In the genomic region with DNA sequence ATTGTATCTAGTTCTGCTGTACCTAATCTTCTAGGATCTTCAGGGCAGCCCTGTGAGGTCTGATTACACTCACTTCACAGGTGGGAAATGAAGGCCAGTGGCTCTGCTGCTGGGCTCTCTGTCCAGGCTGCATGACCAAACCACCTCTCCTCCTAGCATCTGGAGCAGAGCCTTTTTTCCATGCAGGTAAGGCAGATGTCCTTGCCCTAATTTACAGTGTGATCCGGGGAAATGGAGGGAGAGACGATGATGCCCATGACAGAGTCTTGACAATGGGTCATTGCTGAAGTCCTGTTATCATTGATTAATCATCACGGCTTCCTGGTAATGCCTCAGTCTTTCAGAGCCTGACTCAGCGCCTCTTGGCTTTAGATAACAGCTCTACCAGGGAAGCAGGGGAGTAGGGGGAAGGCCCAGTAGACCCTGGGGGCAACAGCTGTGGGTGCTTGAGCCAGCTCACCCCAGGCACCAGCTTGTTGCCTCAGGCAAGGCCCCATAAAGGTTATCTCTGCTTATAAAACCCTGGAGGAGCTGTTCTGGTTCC, we compare ENCODE assay signal across 1 cellular context.
A peak's percentile ranks its signal among the peaks of the same experiment; 100 is the strongest.
TF ChIP-seq lines count a peak whose summit lies in the region.

No MANE protein-coding gene starts in this region.

TF ChIP-seq in K562, 482 proteins besides CTCF, POLR2A, EP300 and RAD21 (continued from another document and continues in another):
- TF ChIP-seq NEUROD1 (IDR thresholded peaks at IDR 0.05; ENCODE audit: borderline replicate concordance, low read depth, low read length, partially characterized antibody) = peak; percentile 44
- peak; percentile 66 for TF ChIP-seq CBFA2T2 (conservative IDR thresholded peaks at IDR 0.05)
- peak; percentile 66; the same call in 1 of the 2 replicates for TF ChIP-seq ZEB2 (IDR thresholded peaks at IDR 0.05)
- peak; percentile 68; the same call in 1 of the 2 replicates for TF ChIP-seq CTBP1 (IDR thresholded peaks at IDR 0.05; ENCODE audit: borderline replicate concordance)
- no peak for TF ChIP-seq PHB (CRISPR knock-in tag; IDR thresholded peaks at IDR 0.05)
- peak; percentile 55; the same call in 1 of the 2 replicates for TF ChIP-seq SMAD4 (CRISPR knock-in tag; conservative IDR thresholded peaks at IDR 0.05)
- TF ChIP-seq ZNF316 (IDR thresholded peaks at IDR 0.05) = peak; percentile 82
- TF ChIP-seq NR4A1 (CRISPR knock-in tag; IDR thresholded peaks at IDR 0.05) = no peak
- TF ChIP-seq NR4A1 (tag; IDR thresholded peaks at IDR 0.05) = peak; percentile 42; the same call in 1 of the 2 replicates
- TF ChIP-seq DACH1 (IDR thresholded peaks at IDR 0.05; ENCODE audit: partially characterized antibody) = peak; percentile 69
- TF ChIP-seq ERF (CRISPR knock-in tag; IDR thresholded peaks at IDR 0.05) = no peak
- TF ChIP-seq KAT2B (IDR thresholded peaks at IDR 0.05; ENCODE audit: low read depth, low read length) = no peak
- TF ChIP-seq ILK (tag; IDR thresholded peaks at IDR 0.05; ENCODE audit: borderline replicate concordance, low read depth) = no peak
- TF ChIP-seq TCF7L2 (IDR thresholded peaks at IDR 0.05; ENCODE audit: low read depth, low read length) = no peak
- TF ChIP-seq MECOM (CRISPR knock-in tag; IDR thresholded peaks at IDR 0.05) = no peak
- TF ChIP-seq CBFA2T3 (IDR thresholded peaks at IDR 0.05) = peak; percentile 79
- no peak for TF ChIP-seq RBM22 (IDR thresholded peaks at IDR 0.05; ENCODE audit: low read depth, low read length, poor library complexity, severe bottlenecking)
- TF ChIP-seq DMBX1 (CRISPR knock-in tag; IDR thresholded peaks at IDR 0.05; ENCODE audit: borderline replicate concordance) = peak; percentile 35; the same call in 1 of the 2 replicates
- no peak for TF ChIP-seq ZNF431 (CRISPR knock-in tag; IDR thresholded peaks at IDR 0.05)
- TF ChIP-seq, protein P1, sequence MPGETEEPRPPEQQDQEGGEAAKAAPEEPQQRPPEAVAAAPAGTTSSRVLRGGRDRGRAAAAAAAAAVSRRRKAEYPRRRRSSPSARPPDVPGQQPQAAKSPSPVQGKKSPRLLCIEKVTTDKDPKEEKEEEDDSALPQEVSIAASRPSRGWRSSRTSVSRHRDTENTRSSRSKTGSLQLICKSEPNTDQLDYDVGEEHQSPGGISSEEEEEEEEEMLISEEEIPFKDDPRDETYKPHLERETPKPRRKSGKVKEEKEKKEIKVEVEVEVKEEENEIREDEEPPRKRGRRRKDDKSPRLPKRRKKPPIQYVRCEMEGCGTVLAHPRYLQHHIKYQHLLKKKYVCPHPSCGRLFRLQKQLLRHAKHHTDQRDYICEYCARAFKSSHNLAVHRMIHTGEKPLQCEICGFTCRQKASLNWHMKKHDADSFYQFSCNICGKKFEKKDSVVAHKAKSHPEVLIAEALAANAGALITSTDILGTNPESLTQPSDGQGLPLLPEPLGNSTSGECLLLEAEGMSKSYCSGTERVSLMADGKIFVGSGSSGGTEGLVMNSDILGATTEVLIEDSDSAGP (CRISPR knock-in tag; IDR thresholded peaks at IDR 0.05) = no peak
- TF ChIP-seq YBX1 (IDR thresholded peaks at IDR 0.05) = no peak
- peak; percentile 92 for TF ChIP-seq FOSL1 (tag; conservative IDR thresholded peaks at IDR 0.05)
- 0 out of 2 replicates have a peak, but pooled peaks have one; percentile 40 for TF ChIP-seq ATF7 (IDR thresholded peaks at IDR 0.05)
- TF ChIP-seq TAL1 (IDR thresholded peaks at IDR 0.05) = peak; percentile 44; the same call in 1 of the 2 replicates
- no peak for TF ChIP-seq NCOA1 (IDR thresholded peaks at IDR 0.05; ENCODE audit: low read depth)
- TF ChIP-seq MGA (IDR thresholded peaks at IDR 0.05) = no peak
- TF ChIP-seq, protein P2, sequence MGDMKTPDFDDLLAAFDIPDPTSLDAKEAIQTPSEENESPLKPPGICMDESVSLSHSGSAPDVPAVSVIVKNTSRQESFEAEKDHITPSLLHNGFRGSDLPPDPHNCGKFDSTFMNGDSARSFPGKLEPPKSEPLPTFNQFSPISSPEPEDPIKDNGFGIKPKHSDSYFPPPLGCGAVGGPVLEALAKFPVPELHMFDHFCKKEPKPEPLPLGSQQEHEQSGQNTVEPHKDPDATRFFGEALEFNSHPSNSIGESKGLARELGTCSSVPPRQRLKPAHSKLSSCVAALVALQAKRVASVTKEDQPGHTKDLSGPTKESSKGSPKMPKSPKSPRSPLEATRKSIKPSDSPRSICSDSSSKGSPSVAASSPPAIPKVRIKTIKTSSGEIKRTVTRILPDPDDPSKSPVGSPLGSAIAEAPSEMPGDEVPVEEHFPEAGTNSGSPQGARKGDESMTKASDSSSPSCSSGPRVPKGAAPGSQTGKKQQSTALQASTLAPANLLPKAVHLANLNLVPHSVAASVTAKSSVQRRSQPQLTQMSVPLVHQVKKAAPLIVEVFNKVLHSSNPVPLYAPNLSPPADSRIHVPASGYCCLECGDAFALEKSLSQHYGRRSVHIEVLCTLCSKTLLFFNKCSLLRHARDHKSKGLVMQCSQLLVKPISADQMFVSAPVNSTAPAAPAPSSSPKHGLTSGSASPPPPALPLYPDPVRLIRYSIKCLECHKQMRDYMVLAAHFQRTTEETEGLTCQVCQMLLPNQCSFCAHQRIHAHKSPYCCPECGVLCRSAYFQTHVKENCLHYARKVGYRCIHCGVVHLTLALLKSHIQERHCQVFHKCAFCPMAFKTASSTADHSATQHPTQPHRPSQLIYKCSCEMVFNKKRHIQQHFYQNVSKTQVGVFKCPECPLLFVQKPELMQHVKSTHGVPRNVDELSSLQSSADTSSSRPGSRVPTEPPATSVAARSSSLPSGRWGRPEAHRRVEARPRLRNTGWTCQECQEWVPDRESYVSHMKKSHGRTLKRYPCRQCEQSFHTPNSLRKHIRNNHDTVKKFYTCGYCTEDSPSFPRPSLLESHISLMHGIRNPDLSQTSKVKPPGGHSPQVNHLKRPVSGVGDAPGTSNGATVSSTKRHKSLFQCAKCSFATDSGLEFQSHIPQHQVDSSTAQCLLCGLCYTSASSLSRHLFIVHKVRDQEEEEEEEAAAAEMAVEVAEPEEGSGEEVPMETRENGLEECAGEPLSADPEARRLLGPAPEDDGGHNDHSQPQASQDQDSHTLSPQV (IDR thresholded peaks at IDR 0.05) = peak; percentile 74
- no peak for TF ChIP-seq ZNF75A (CRISPR knock-in tag; IDR thresholded peaks at IDR 0.05)
- TF ChIP-seq MYNN (IDR thresholded peaks at IDR 0.05) = peak; percentile 76
- TF ChIP-seq MYNN (CRISPR knock-in tag; IDR thresholded peaks at IDR 0.05) = no peak
- no peak for TF ChIP-seq NR2C1 (IDR thresholded peaks at IDR 0.05)
- 0 out of 2 replicates have a peak, but pooled peaks have one; percentile 31 for TF ChIP-seq NR2C1 (tag; IDR thresholded peaks at IDR 0.05)
- TF ChIP-seq SMARCA4 (IDR thresholded peaks at IDR 0.05) = peak; percentile 92
- peak; percentile 30; the same call in 1 of the 2 replicates for TF ChIP-seq MTA1 (IDR thresholded peaks at IDR 0.05; ENCODE audit: borderline replicate concordance)
- peak; percentile 36; the same call in 1 of the 2 replicates for TF ChIP-seq SMARCC2 (IDR thresholded peaks at IDR 0.05; ENCODE audit: low read depth)
- TF ChIP-seq HMBOX1 (IDR thresholded peaks at IDR 0.05) = peak; percentile 59; the same call in 1 of the 2 replicates
- peak; percentile 57; the same call in 1 of the 2 replicates for TF ChIP-seq TFAP4 (CRISPR knock-in tag; IDR thresholded peaks at IDR 0.05; ENCODE audit: borderline replicate concordance)
- TF ChIP-seq ZBTB43 (CRISPR knock-in tag; IDR thresholded peaks at IDR 0.05) = no peak
- TF ChIP-seq ZNF79 (CRISPR knock-in tag; IDR thresholded peaks at IDR 0.05; ENCODE audit: low read depth) = no peak
- peak; percentile 60 for TF ChIP-seq ELF1 (tag; IDR thresholded peaks at IDR 0.05)
- TF ChIP-seq ARID1B (IDR thresholded peaks at IDR 0.05) = peak; percentile 88
- TF ChIP-seq HNRNPK (IDR thresholded peaks at IDR 0.05; ENCODE audit: low read depth, low read length, poor library complexity, severe bottlenecking) = no peak
- no peak for TF ChIP-seq GABPB2 (CRISPR knock-in tag; conservative IDR thresholded peaks at IDR 0.05)
